26 cellular contexts compared by ENCODE assay signal in genomic region chr10:128943111-128943510, GRCh38.
DNase-seq lines count a peak whose midpoint lies in the region; ATAC-seq and TF ChIP-seq lines count a peak whose summit lies in the region.
"Had no signal": no experiment of that assay in that cellular context is flagged by ENCODE, and none has a peak within 500 bp of the region (broad histone marks: within the 10 kb centered on the region; RNA-seq: fewer than 3 reads in every experiment).

No MANE protein-coding gene starts in this region.

- ATAC-seq in stimulated activated naive B cell treated with anti-CD40 and anti-IgM and Interleukin-4, amounts not matched to agents 10 μg/mL and 1 μg/mL and 100 μg/mL, for 72 hours (replicated peaks) = no peak

- no peak overlapping the region for H3K4ac ChIP-seq in trophoblast cell (ENCODE audit: low read depth, low read length)

- H3K27me3 ChIP-seq in sigmoid colon (no peaks in the 10 kb centered on the region), trophoblast cell (ENCODE audit: insufficient read depth, low read length) (no peaks in the 10 kb centered on the region)
- H3K27me3 ChIP-seq: MG63, SJCRH30 had no signal

- no peak overlapping the region for H4K91ac ChIP-seq in trophoblast cell (ENCODE audit: low read depth, low read length)

- H3K79me2 ChIP-seq in trophoblast cell (ENCODE audit: control insufficient read depth, insufficient read depth, low read length, poor library complexity) = no peaks in the 10 kb centered on the region

- H3K14ac ChIP-seq in trophoblast cell (ENCODE audit: low read length) = no peak overlapping the region

- H3K18ac ChIP-seq in trophoblast cell (ENCODE audit: low read length) = no peak overlapping the region

- WGBS in sigmoid colon, 2 donors = 81 to 82% methylated on average over 6 of the region's 6 CpGs
- WGBS in trophoblast cell (ENCODE audit: extremely low coverage, insufficient coverage, insufficient read length) = no CpG with 5 or more reads among the region's 6 CpGs

- no peak overlapping the region for H3K27ac ChIP-seq in sigmoid colon
- H3K27ac ChIP-seq in trophoblast cell (ENCODE audit: low read depth, low read length) = no peak overlapping the region
- H3K27ac ChIP-seq: C4-2B, SJCRH30 had no signal

- no peak overlapping the region for H2BK5ac ChIP-seq in trophoblast cell (ENCODE audit: low read depth, low read length, poor library complexity)

- TF ChIP-seq EP300 in sigmoid colon (IDR thresholded peaks at IDR 0.05) = no peak

- peaks cover 0 to 8% of the 10 kb centered on the region in 2 donors for H3K27me3 Mint-ChIP-seq in stimulated activated naive B cell treated with anti-CD40 and anti-IgM and Interleukin-4, amounts not matched to agents 10 μg/mL and 1 μg/mL and 100 μg/mL, for 72 hours
- H3K27me3 Mint-ChIP-seq: B cell; CD8-positive, alpha-beta memory T cell had no signal

- TF ChIP-seq CTCF in sigmoid colon (IDR thresholded peaks at IDR 0.05) = no peak

- no peak overlapping the region for H3K4me2 ChIP-seq in trophoblast cell (ENCODE audit: low read length)

- no peak overlapping the region for H3K9ac ChIP-seq in trophoblast cell (ENCODE audit: low read length)

- H4K12ac ChIP-seq in trophoblast cell (ENCODE audit: low read depth, low read length) = no peak overlapping the region

- no peak overlapping the region for H2BK120ac ChIP-seq in trophoblast cell (ENCODE audit: insufficient read depth, low read length, poor library complexity)

- H4K8ac ChIP-seq in trophoblast cell (ENCODE audit: low read depth, low read length) = no peak overlapping the region

- H3K9me3 Mint-ChIP-seq in stimulated activated naive B cell treated with anti-CD40 and anti-IgM and Interleukin-4, amounts not matched to agents 10 μg/mL and 1 μg/mL and 100 μg/mL, for 72 hours = peaks cover 15 to 20% of the 10 kb centered on the region in 2 donors

- H3K9me3 ChIP-seq in sigmoid colon (no peaks in the 10 kb centered on the region), trophoblast cell (ENCODE audit: insufficient read depth, low read depth, low read length) (peaks cover 6% of the 10 kb centered on the region)
- H3K9me3 ChIP-seq: MG63, SJCRH30 had no signal

- intact Hi-C loops in sigmoid colon (cut with DNase I) = no loop called here

- H3K36me3 ChIP-seq in sigmoid colon (no peaks in the 10 kb centered on the region), trophoblast cell (ENCODE audit: control insufficient read depth in 1 of 2, insufficient read depth in 2 of 2, low read length in 2 of 2) (no peaks in the 10 kb centered on the region)
- H3K36me3 ChIP-seq: MG63, SJCRH30 had no signal

- H2AK5ac ChIP-seq in trophoblast cell (ENCODE audit: low read length) = no peak overlapping the region

- H3K23ac ChIP-seq in trophoblast cell (ENCODE audit: low read length) = no peak overlapping the region

- no peaks in the 10 kb centered on the region for H3K4me1 Mint-ChIP-seq in stimulated activated naive B cell treated with anti-CD40 and anti-IgM and Interleukin-4, amounts not matched to agents 10 μg/mL and 1 μg/mL and 100 μg/mL, for 72 hours
- H3K4me1 Mint-ChIP-seq: B cell; CD8-positive, alpha-beta memory T cell had no signal

- H3K4me3 Mint-ChIP-seq in stimulated activated naive B cell treated with anti-CD40 and anti-IgM and Interleukin-4, amounts not matched to agents 10 μg/mL and 1 μg/mL and 100 μg/mL, for 72 hours = no peak overlapping the region
- H3K4me3 Mint-ChIP-seq: B cell; CD8-positive, alpha-beta memory T cell had no signal

- DNase-seq in cerebellar cortex (ENCODE audit: low spot score) (peak; percentile 49), inferior parietal cortex (ENCODE audit: extremely low spot score) (peak; percentile 13), occipital lobe (lab: John Stamatoyannopoulos, UW) (peak; percentile 16), sigmoid colon (peak; percentile 72), HPDE6-E6E7 (ENCODE audit: extremely low spot score) (no peak), trophoblast cell (no peak), NCI-H1417 treated with DMSO at 0.1 percent for 48 hours (lab: John Stamatoyannopoulos, UW) (no peak)
- DNase-seq in stimulated activated naive B cell treated with anti-CD40 and anti-IgM and Interleukin-4, amounts not matched to agents 10 μg/mL and 1 μg/mL and 100 μg/mL, for 72 hours = no peak
- DNase-seq: CD8-positive, alpha-beta memory T cell; DMS 273 treated with DMSO at 0.1 percent for 48 hours; DMS79; EL; GF-D8; HCEC 1CT; IMR-90; KG1; MG63; NCI-H1417; NCI-H187; NCI-H2081 treated with DMSO at 0.1 percent for 48 hours; NCI-H2171 treated with DMSO at 0.1 percent for 48 hours; NCI-H524; NCI-H774; SJCRH30 had no signal

- no peaks in the 10 kb centered on the region for H3K79me1 ChIP-seq in trophoblast cell (ENCODE audit: low read length)

- no peak overlapping the region for H2AFZ ChIP-seq in trophoblast cell (ENCODE audit: insufficient read depth, low read length, poor library complexity)

- no peak overlapping the region for H3K4me3 ChIP-seq in sigmoid colon
- H3K4me3 ChIP-seq in trophoblast cell (ENCODE audit: low read depth, low read length) = no peak overlapping the region
- H3K4me3 ChIP-seq: MG63, SJCRH30 had no signal

- H3K27ac Mint-ChIP-seq in stimulated activated naive B cell treated with anti-CD40 and anti-IgM and Interleukin-4, amounts not matched to agents 10 μg/mL and 1 μg/mL and 100 μg/mL, for 72 hours = no peak overlapping the region
- H3K27ac Mint-ChIP-seq: B cell; CD8-positive, alpha-beta memory T cell had no signal

- H3K4me1 ChIP-seq in sigmoid colon = no peaks in the 10 kb centered on the region
- no peaks in the 10 kb centered on the region for H3K4me1 ChIP-seq in trophoblast cell (ENCODE audit: control insufficient read depth in 1 of 2, insufficient read depth in 2 of 2, low read length in 2 of 2)
- H3K4me1 ChIP-seq: SJCRH30 had no signal

- H3K36me3 Mint-ChIP-seq in stimulated activated naive B cell treated with anti-CD40 and anti-IgM and Interleukin-4, amounts not matched to agents 10 μg/mL and 1 μg/mL and 100 μg/mL, for 72 hours = no peaks in the 10 kb centered on the region
- H3K36me3 Mint-ChIP-seq: CD8-positive, alpha-beta memory T cell had no signal

- no peak for TF ChIP-seq POLR2A in sigmoid colon (IDR thresholded peaks at IDR 0.05)

- no peak overlapping the region for H2BK12ac ChIP-seq in trophoblast cell (ENCODE audit: low read length)

Comparison
In these comparisons a context has a peak if more than half of its experiments do, and no peak if none do; other contexts are left out.
1. DNase-seq: peak in cerebellar cortex (single experiment), inferior parietal cortex (single experiment), occipital lobe (single experiment) and sigmoid colon (single experiment); none in HPDE6-E6E7 (single experiment), stimulated activated naive B cell treated with anti-CD40 and anti-IgM and Interleukin-4, amounts not matched to agents 10 μg/mL and 1 μg/mL and 100 μg/mL, for 72 hours (single experiment), trophoblast cell (0 of 2) and NCI-H1417 treated with DMSO at 0.1 percent for 48 hours (single experiment).